Comparison of ENCODE assay signal across 8 cellular contexts in genomic region chr6:37171970-37172812, GRCh38. TPM values are rescaled to one million over a fixed set of nuclear protein-coding genes. Genes with fewer than 3 reads are reported as not detected.
DNase-seq lines count a peak whose midpoint lies in the region; ATAC-seq and TF ChIP-seq lines count a peak whose summit lies in the region.

No MANE protein-coding gene starts in this region.

- peak overlapping the region; percentile 92 for H3K4me3 ChIP-seq in AG10803 (ENCODE audit: low read length)
- peak overlapping the region; percentile 98 for H3K4me3 ChIP-seq in left ventricle myocardium inferior
- H3K4me3 ChIP-seq in upper lobe of left lung = peak overlapping the region; percentile 72 to 97 (median 94)

- TF ChIP-seq EP300 in upper lobe of left lung (IDR thresholded peaks at IDR 0.05) = peak in 1 of 4 donors; percentile 25

- peak overlapping the region; percentile 96 for H3K27ac ChIP-seq in left ventricle myocardium inferior (replicated peaks)
- peak overlapping the region; percentile 90 to 94 (median 91) for H3K27ac ChIP-seq in upper lobe of left lung

- no peaks in the 10 kb centered on the region for H3K27me3 Mint-ChIP-seq in T-helper 17 cell

- peak; percentile 86 for TF ChIP-seq CTCF in AG10803 (conservative IDR thresholded peaks at IDR 0.05; ENCODE audit: low read length)
- TF ChIP-seq CTCF in left ventricle myocardium inferior (IDR thresholded peaks at IDR 0.05; ENCODE audit: borderline replicate concordance) = peak; percentile 94
- peak; percentile 92 to 97 (median 96) for TF ChIP-seq CTCF in upper lobe of left lung (IDR thresholded peaks at IDR 0.05)

- H3K4me3 Mint-ChIP-seq in T-helper 17 cell = peak overlapping the region; percentile 96

- H3K27me3 ChIP-seq in left ventricle myocardium inferior (ENCODE audit: low read depth) (no peaks in the 10 kb centered on the region), upper lobe of left lung (no peaks in the 10 kb centered on the region)

- peaks cover 58% of the 10 kb centered on the region for H3K4me1 ChIP-seq in left ventricle myocardium inferior
- peaks cover 28 to 68% (median 48%) of the 10 kb centered on the region in 4 donors for H3K4me1 ChIP-seq in upper lobe of left lung

- H3K27ac Mint-ChIP-seq in T-helper 17 cell = peak overlapping the region; percentile 99

- peaks cover 55% of the 10 kb centered on the region for H3K4me1 Mint-ChIP-seq in T-helper 17 cell

- 13% methylated on average over 17 of the region's 17 CpGs for WGBS in upper lobe of left lung, 2 donors

- H3K9me3 ChIP-seq in T-helper 17 cell (ENCODE audit: control insufficient read depth, low read length, poor library complexity, severe bottlenecking) = no peaks in the 10 kb centered on the region
- no peaks in the 10 kb centered on the region for H3K9me3 ChIP-seq in left ventricle myocardium inferior (replicated peaks)
- no peaks in the 10 kb centered on the region for H3K9me3 ChIP-seq in upper lobe of left lung

- TF ChIP-seq POLR2A in upper lobe of left lung (IDR thresholded peaks at IDR 0.05) = peak in 3 of 4 donors; percentile 28 to 67 (median 28)

- DNase-seq in AG10803 (ENCODE audit: low read depth) (peak; percentile 95), NCI-H187 treated with DMSO at 0.1 percent for 48 hours (lab: John Stamatoyannopoulos, UW) (peak; percentile 65), T-helper 17 cell (peak; percentile 70 to 88 (median 87)), amygdala (lab: John Stamatoyannopoulos, UW) (peak; percentile 16 to 97 (median 79)), left ventricle myocardium inferior (peak; percentile 84), posterior vena cava (ENCODE audit: low spot score) (peak; percentile 94), upper lobe of left lung (peak in 1 of 2 donors; percentile 94)

- ATAC-seq in GM21619 (IDR thresholded peaks at IDR 0.05; ENCODE audit: unreplicated experiment) (peak; percentile 25), T-helper 17 cell (peak; percentile 38), upper lobe of left lung (ENCODE audit: low FRiP score in 2 of 2) (peak; percentile 49 to 74)

- intact Hi-C loops in left ventricle myocardium inferior (cut with micrococcal nuclease) (loop anchor here (2.0 kb wide), 1 partner anchor 121 kb away; no protein-coding TSS in a partner anchor), posterior vena cava (cut with DNase I) (loop anchor here (2.0 to 10.0 kb wide), 5 partner anchors 35 to 147 kb away; no protein-coding TSS in a partner anchor)

- peaks cover 36% of the 10 kb centered on the region for H3K36me3 ChIP-seq in left ventricle myocardium inferior
- H3K36me3 ChIP-seq in upper lobe of left lung = peaks cover 25 to 39% (median 37%) of the 10 kb centered on the region in 4 donors

- peaks cover 21% of the 10 kb centered on the region for H3K36me3 Mint-ChIP-seq in T-helper 17 cell (ENCODE audit: low read depth)

RNA-seq across cellular contexts. Expression of gene PIM1, which starts 2.2 kb away (rescaled TPM):
- total RNA-seq in T-helper 17 cell (100 to 1,000 TPM; 210 to 310 TPM), left ventricle myocardium inferior (28.9 TPM), posterior vena cava (10 to 100 TPM; 32.3 to 34.3 TPM), upper lobe of left lung (10 to 100 TPM; 26.9 to 80.9 (median 36.0) TPM)
